Comparison of ENCODE assay signal across 8 cellular contexts in genomic region chr5:112160652-112161391, GRCh38.
DNase-seq lines count a peak whose midpoint lies in the region; TF ChIP-seq lines count a peak whose summit lies in the region.

No MANE protein-coding gene starts in this region.

- no peak overlapping the region for H4K8ac ChIP-seq in neuronal stem cell (ENCODE audit: low read depth, low read length)

- H3K4me2 ChIP-seq in neuronal stem cell (ENCODE audit: insufficient read depth, low read length, poor library complexity, severe bottlenecking), result peak overlapping the region; percentile 74

- H2BK15ac ChIP-seq in neuronal stem cell (ENCODE audit: low read length), result no peak overlapping the region

- TF ChIP-seq CTCF in foreskin fibroblast (IDR thresholded peaks at IDR 0.05; ENCODE audit: low read depth, low read length), result peak; percentile 99

- DNase-seq in GM04503 (ENCODE audit: low read depth) (peak; percentile 52), HAP-1 (ENCODE audit: low spot score in 2 of 2) (peak; percentile 61 to 90), M059J (ENCODE audit: low read depth) (peak; percentile 80), SHP77 treated with DMSO at 0.1 percent for 48 hours (lab: John Stamatoyannopoulos, UW) (peak; percentile 46), activated gamma-delta T cell treated with Interleukin-2 at 50 U/mL for 16 hours (peak; percentile 90), foreskin fibroblast (peak; percentile 87 to 96), neuronal stem cell (ENCODE audit: low spot score) (peak; percentile 84)

- H2AFZ ChIP-seq in neuronal stem cell (ENCODE audit: low read length), result peak overlapping the region; percentile 85

- WGBS in neuronal stem cell (ENCODE audit: extremely low coverage in 2 of 2, insufficient read length in 2 of 2, insufficient replicate concordance in 1 of 2), 2 donors, result no CpG with 5 or more reads among the region's 55 CpGs

- no peak overlapping the region for H4K91ac ChIP-seq in neuronal stem cell (ENCODE audit: low read depth, low read length, poor library complexity)

- H2AK5ac ChIP-seq in neuronal stem cell (ENCODE audit: low read depth, low read length), result no peak overlapping the region

- H3K9ac ChIP-seq in neuronal stem cell (ENCODE audit: low read depth, low read length, poor library complexity) (peak overlapping the region; percentile 98), subcutaneous abdominal adipose tissue (ENCODE audit: low read length in 5 of 5) (peak overlapping the region; percentile 89 to 96 (median 92))

- no peak overlapping the region for H3K4ac ChIP-seq in neuronal stem cell (ENCODE audit: low read length)

- peaks cover 3% of the 10 kb centered on the region for H3K79me1 ChIP-seq in neuronal stem cell (ENCODE audit: low read depth, low read length)

- in situ Hi-C loops in HAP-1 (cut with MboI; ENCODE audit: low sequenced_read_pairs), result no loop called here

- H3K9me3 ChIP-seq in HAP-1 (no peaks in the 10 kb centered on the region), neuronal stem cell (replicated peaks in 1 of 2; ENCODE audit: control insufficient read depth in 2 of 2, insufficient read depth in 1 of 2, low read depth in 1 of 2, low read length in 2 of 2) (peaks cover 0 to 5% of the 10 kb centered on the region in 2 donors), subcutaneous abdominal adipose tissue (ENCODE audit: control insufficient read depth in 5 of 5, low read length in 5 of 5) (peaks cover 0 to 3% (median 0%) of the 10 kb centered on the region in 5 donors)

- peaks cover 10% of the 10 kb centered on the region for H3K4me1 ChIP-seq in HAP-1
- H3K4me1 ChIP-seq in neuronal stem cell (ENCODE audit: control insufficient read depth in 2 of 2, insufficient read depth in 1 of 2, low read depth in 1 of 2, low read length in 2 of 2), result peaks cover 2 to 4% of the 10 kb centered on the region in 2 donors
- H3K4me1 ChIP-seq in subcutaneous abdominal adipose tissue (ENCODE audit: control insufficient read depth in 5 of 5, insufficient read depth in 5 of 5, low read length in 5 of 5), result peaks cover 0 to 20% (median 17%) of the 10 kb centered on the region in 5 donors

- peak overlapping the region; percentile 37 for H3K23ac ChIP-seq in neuronal stem cell (ENCODE audit: low read depth, low read length, poor library complexity)

- H3K27ac ChIP-seq in neuronal stem cell (replicated peaks; ENCODE audit: low read length) (no peak overlapping the region), subcutaneous abdominal adipose tissue (ENCODE audit: low read depth, low read length) (peak overlapping the region; percentile 85)

- H3K18ac ChIP-seq in neuronal stem cell (ENCODE audit: low read length), result peak overlapping the region; percentile 86

- H3K27me3 ChIP-seq in HAP-1 (ENCODE audit: low read depth) (no peaks in the 10 kb centered on the region), neuronal stem cell (ENCODE audit: control insufficient read depth in 3 of 3, insufficient read depth in 3 of 3, low read depth in 1 of 3, low read length in 3 of 3) (no peaks in the 10 kb centered on the region), subcutaneous abdominal adipose tissue (ENCODE audit: control insufficient read depth in 5 of 5, insufficient read depth in 4 of 5, low read length in 5 of 5) (no peaks in the 10 kb centered on the region)

- H3K36me3 ChIP-seq in HAP-1 (replicated peaks) (peaks cover 51% of the 10 kb centered on the region), neuronal stem cell (replicated peaks in 1 of 2; ENCODE audit: control insufficient read depth in 2 of 2, insufficient read depth in 2 of 2, low read length in 2 of 2) (peaks cover 17 to 43% of the 10 kb centered on the region in 2 donors), subcutaneous abdominal adipose tissue (ENCODE audit: control insufficient read depth in 5 of 5, insufficient read depth in 5 of 5, low read length in 5 of 5) (peaks cover 20 to 33% (median 29%) of the 10 kb centered on the region in 5 donors)

- H3K4me3 ChIP-seq in HAP-1, result peak overlapping the region; percentile 89
- peak overlapping the region; percentile 93 to 96 for H3K4me3 ChIP-seq in foreskin fibroblast (ENCODE audit: low read depth in 1 of 2, low read length in 2 of 2)
- peak overlapping the region; percentile 83 to 92 for H3K4me3 ChIP-seq in neuronal stem cell (ENCODE audit: low read length in 2 of 2)
- H3K4me3 ChIP-seq in subcutaneous abdominal adipose tissue (ENCODE audit: low read depth in 1 of 5, low read length in 5 of 5), result peak overlapping the region; percentile 80 to 95 (median 89)

- H2BK120ac ChIP-seq in neuronal stem cell (ENCODE audit: low read depth, low read length), result no peak overlapping the region

- no peak overlapping the region for H2BK12ac ChIP-seq in neuronal stem cell (ENCODE audit: low read length)

- H3K14ac ChIP-seq in neuronal stem cell (ENCODE audit: low read length), result no peak overlapping the region

- no peak overlapping the region for H2BK5ac ChIP-seq in neuronal stem cell (ENCODE audit: low read length)
